Comparison of ENCODE assay signal across 14 cellular contexts in the genomic region with DNA sequence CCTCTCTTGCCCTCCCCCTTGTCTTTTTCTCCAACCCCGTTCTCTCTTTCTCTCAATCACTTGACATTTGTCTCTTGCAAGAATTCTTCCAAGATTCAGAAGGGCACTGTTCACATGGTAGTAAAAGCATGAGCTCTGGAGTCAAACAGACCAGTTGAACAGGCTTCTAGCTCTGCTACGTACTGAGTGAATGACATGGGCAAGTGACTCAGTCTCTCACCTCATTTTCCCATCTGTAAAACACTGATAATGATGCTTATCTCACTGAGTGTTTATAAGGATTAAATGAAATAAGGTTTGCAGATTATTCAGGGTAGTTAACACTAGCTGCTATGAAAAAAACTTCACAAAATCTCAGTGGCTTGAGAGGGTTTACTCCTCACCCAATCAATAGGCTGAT. TPM values are rescaled to one million over a fixed set of nuclear protein-coding genes. Genes with fewer than 3 reads are reported as not detected.
DNase-seq lines count a peak whose midpoint lies in the region; ATAC-seq and TF ChIP-seq lines count a peak whose summit lies in the region.
"Had no signal": no experiment of that assay in that cellular context is flagged by ENCODE, and none has a peak within 500 bp of the region (broad histone marks: within the 10 kb centered on the region; RNA-seq: fewer than 3 reads in every experiment).

No MANE protein-coding gene starts in this region.

- H3K4me3 Mint-ChIP-seq in CD8-positive, alpha-beta T cell: peak overlapping the region; percentile 29
- no peak overlapping the region for H3K4me3 Mint-ChIP-seq in activated naive CD8-positive, alpha-beta T cell treated with anti-CD3 and anti-CD28 coated beads, Interleukin-2, amount 10 ng/mL, durations not matched to agents 7 days and 5 days
- H3K4me3 Mint-ChIP-seq in natural killer cell treated with Interleukin-12 subunit alpha and Interleukin-12 subunit beta and Interleukin-15 and Interleukin-18, amount 100 ng/mL, for 72 hours: peak overlapping the region; percentile 79
- H3K4me3 Mint-ChIP-seq: activated naive CD4-positive, alpha-beta T cell treated with anti-CD3 and anti-CD28 coated beads, Interleukin-2, amount 10 ng/mL, durations not matched to agents 7 days and 5 days had no signal

- H3K27ac Mint-ChIP-seq in CD8-positive, alpha-beta T cell: peak overlapping the region; percentile 49
- H3K27ac Mint-ChIP-seq in activated naive CD8-positive, alpha-beta T cell treated with anti-CD3 and anti-CD28 coated beads, Interleukin-2, amount 10 ng/mL, durations not matched to agents 7 days and 5 days: peak overlapping the region; percentile 60
- H3K27ac Mint-ChIP-seq in natural killer cell treated with Interleukin-12 subunit alpha and Interleukin-12 subunit beta and Interleukin-15 and Interleukin-18, amount 100 ng/mL, for 72 hours: peak overlapping the region; percentile 90 to 97
- H3K27ac Mint-ChIP-seq: progenitor cell of endocrine pancreas had no signal

- no peaks in the 10 kb centered on the region for H3K27me3 Mint-ChIP-seq in CD8-positive, alpha-beta T cell (ENCODE audit: low read depth)
- no peaks in the 10 kb centered on the region for H3K27me3 Mint-ChIP-seq in activated naive CD8-positive, alpha-beta T cell treated with anti-CD3 and anti-CD28 coated beads, Interleukin-2, amount 10 ng/mL, durations not matched to agents 7 days and 5 days
- H3K27me3 Mint-ChIP-seq in natural killer cell treated with Interleukin-12 subunit alpha and Interleukin-12 subunit beta and Interleukin-15 and Interleukin-18, amount 100 ng/mL, for 72 hours: no peaks in the 10 kb centered on the region

- H3K9me3 ChIP-seq in CD8-positive, alpha-beta T cell (ENCODE audit: low read length): peaks cover 2% of the 10 kb centered on the region

- H3K9me3 Mint-ChIP-seq in CD8-positive, alpha-beta T cell: no peaks in the 10 kb centered on the region
- peaks cover 3% of the 10 kb centered on the region for H3K9me3 Mint-ChIP-seq in activated naive CD8-positive, alpha-beta T cell treated with anti-CD3 and anti-CD28 coated beads, Interleukin-2, amount 10 ng/mL, durations not matched to agents 7 days and 5 days
- H3K9me3 Mint-ChIP-seq in natural killer cell treated with Interleukin-12 subunit alpha and Interleukin-12 subunit beta and Interleukin-15 and Interleukin-18, amount 100 ng/mL, for 72 hours: no peaks in the 10 kb centered on the region

- no peaks in the 10 kb centered on the region for H3K27me3 ChIP-seq in CD8-positive, alpha-beta T cell (ENCODE audit: insufficient read depth, low read length)

- H3K36me3 ChIP-seq in CD8-positive, alpha-beta T cell (ENCODE audit: insufficient read depth, low read length): no peaks in the 10 kb centered on the region

- H3K27ac ChIP-seq in CD8-positive, alpha-beta T cell (ENCODE audit: low read depth, low read length): no peak overlapping the region

- no peak for DNase-seq in CD8-positive, alpha-beta T cell
- no peak for DNase-seq in activated naive CD8-positive, alpha-beta T cell treated with anti-CD3 and anti-CD28 coated beads, Interleukin-2, amount 10 ng/mL, durations not matched to agents 7 days and 5 days
- DNase-seq in natural killer cell treated with Interleukin-12 subunit alpha and Interleukin-12 subunit beta and Interleukin-15 and Interleukin-18, amount 100 ng/mL, for 72 hours (ENCODE audit: low spot score): no peak
- DNase-seq in NCI-H2196 treated with DMSO at 0.1 percent for 48 hours (lab: John Stamatoyannopoulos, UW; ENCODE audit: unreplicated experiment) (no peak), NCI-H2029 treated with DMSO at 0.1 percent for 48 hours (lab: John Stamatoyannopoulos, UW) (no peak)
- DNase-seq: activated CD4-positive, alpha-beta T cell treated with anti-CD3 and anti-CD28 coated beads for 1 hour; activated naive CD4-positive, alpha-beta T cell treated with anti-CD3 and anti-CD28 coated beads, Interleukin-2, amount 10 ng/mL, durations not matched to agents 7 days and 5 days; cerebellar nuclear complex; IMR-90; kidney; NCI-H1417 had no signal

- peaks cover 81% of the 10 kb centered on the region for H3K4me1 Mint-ChIP-seq in CD8-positive, alpha-beta T cell (ENCODE audit: low read depth)
- H3K4me1 Mint-ChIP-seq in activated naive CD8-positive, alpha-beta T cell treated with anti-CD3 and anti-CD28 coated beads, Interleukin-2, amount 10 ng/mL, durations not matched to agents 7 days and 5 days: peaks cover 68% of the 10 kb centered on the region
- H3K4me1 Mint-ChIP-seq in natural killer cell treated with Interleukin-12 subunit alpha and Interleukin-12 subunit beta and Interleukin-15 and Interleukin-18, amount 100 ng/mL, for 72 hours (ENCODE audit: low read depth in 2 of 2): peaks cover 56 to 68% of the 10 kb centered on the region in 2 donors

- H3K36me3 Mint-ChIP-seq in CD8-positive, alpha-beta T cell: peaks cover 8% of the 10 kb centered on the region
- peaks cover 57% of the 10 kb centered on the region for H3K36me3 Mint-ChIP-seq in activated naive CD8-positive, alpha-beta T cell treated with anti-CD3 and anti-CD28 coated beads, Interleukin-2, amount 10 ng/mL, durations not matched to agents 7 days and 5 days
- no peaks in the 10 kb centered on the region for H3K36me3 Mint-ChIP-seq in natural killer cell treated with Interleukin-12 subunit alpha and Interleukin-12 subunit beta and Interleukin-15 and Interleukin-18, amount 100 ng/mL, for 72 hours

- H3K4me1 ChIP-seq in CD8-positive, alpha-beta T cell (ENCODE audit: insufficient read depth, low read length): peaks cover 74% of the 10 kb centered on the region

- intact Hi-C loops in CD8-positive, alpha-beta T cell (cut with DNase I, micrococcal nuclease): no loop called here

- ATAC-seq in CD8-positive, alpha-beta T cell: peak; percentile 6
- peak; percentile 10 for ATAC-seq in HG02610 (IDR thresholded peaks at IDR 0.05; ENCODE audit: unreplicated experiment)
- ATAC-seq in activated naive CD8-positive, alpha-beta T cell treated with anti-CD3 and anti-CD28 coated beads, Interleukin-2, amount 10 ng/mL, durations not matched to agents 7 days and 5 days (ENCODE audit: low read depth): no peak
- peak; percentile 3 to 21 for ATAC-seq in natural killer cell treated with Interleukin-12 subunit alpha and Interleukin-12 subunit beta and Interleukin-15 and Interleukin-18, amount 100 ng/mL, for 72 hours
- no peak for ATAC-seq in HG02623 (IDR thresholded peaks at IDR 0.05; ENCODE audit: unreplicated experiment)

- CTCF ChIA-PET in CD8-positive, alpha-beta T cell (lab: Charles Lee): interaction anchor here (0.7 to 5.1 kb wide), 6 partner anchors 8 to 73 kb away, joined by 3 to 45 read pairs (median 15); no protein-coding TSS in a partner anchor

- no peak overlapping the region for H3K4me3 ChIP-seq in CD8-positive, alpha-beta T cell (ENCODE audit: low read depth, low read length)

- no peak for TF ChIP-seq CTCF in CD8-positive, alpha-beta T cell (IDR thresholded peaks at IDR 0.05)

- POLR2A ChIA-PET in CD8-positive, alpha-beta T cell (lab: Charles Lee): interaction anchor here (0.8 to 7.8 kb wide), 4 partner anchors 7 to 28 kb away, joined by 3 to 87 read pairs (median 22); a partner anchor contains a TSS
- POLR2A ChIA-PET in activated naive CD8-positive, alpha-beta T cell treated with anti-CD3 and anti-CD28 coated beads, Interleukin-2, amount 10 ng/mL, durations not matched to agents 7 days and 5 days (lab: Charles Lee): interaction anchor here (0.8 to 32.4 kb wide), 6 partner anchors 13 to 30 kb away, joined by 3 to 608 read pairs (median 6); no protein-coding TSS in a partner anchor

RNA-seq across cellular contexts. Expression of a gene that starts 5.9 kb away (rescaled TPM):
- total RNA-seq in CD8-positive, alpha-beta T cell: 100 to 1,000 TPM; 295 to 299 TPM
- 100 to 1,000 TPM; 304 TPM for total RNA-seq in activated naive CD8-positive, alpha-beta T cell treated with anti-CD3 and anti-CD28 coated beads, Interleukin-2, amount 10 ng/mL, durations not matched to agents 7 days and 5 days
- 10 to 100 TPM; 59.8 to 83.6 TPM for total RNA-seq in natural killer cell treated with Interleukin-12 subunit alpha and Interleukin-12 subunit beta and Interleukin-15 and Interleukin-18, amount 100 ng/mL, for 72 hours
- total RNA-seq: IMR-90 had no signal

RNA-seq across cellular contexts. Expression of a gene that starts 51.1 kb away (rescaled TPM):
- 1 to 10 TPM; 1.7 TPM for total RNA-seq in CD8-positive, alpha-beta T cell
- 1 to 10 TPM; 2.7 to 5.0 TPM for total RNA-seq in activated naive CD8-positive, alpha-beta T cell treated with anti-CD3 and anti-CD28 coated beads, Interleukin-2, amount 10 ng/mL, durations not matched to agents 7 days and 5 days
- total RNA-seq in natural killer cell treated with Interleukin-12 subunit alpha and Interleukin-12 subunit beta and Interleukin-15 and Interleukin-18, amount 100 ng/mL, for 72 hours: under 1 TPM; 0.19 to 0.36 TPM
- total RNA-seq: IMR-90 had no signal

Comparison
In these comparisons a context has a peak if more than half of its experiments do, and no peak if none do; other contexts are left out.
1. ATAC-seq: peak in CD8-positive, alpha-beta T cell (single experiment), HG02610 (single experiment) and natural killer cell treated with Interleukin-12 subunit alpha and Interleukin-12 subunit beta and Interleukin-15 and Interleukin-18, amount 100 ng/mL, for 72 hours (2 of 2); none in activated naive CD8-positive, alpha-beta T cell treated with anti-CD3 and anti-CD28 coated beads, Interleukin-2, amount 10 ng/mL, durations not matched to agents 7 days and 5 days (single experiment) and HG02623 (single experiment).
2. Peak in every context shown above with its lines, with median percentiles within 50 percentile points of each other: H3K27ac Mint-ChIP-seq.